Comparison of ENCODE assay signal across 1 cellular context in the genomic region with DNA sequence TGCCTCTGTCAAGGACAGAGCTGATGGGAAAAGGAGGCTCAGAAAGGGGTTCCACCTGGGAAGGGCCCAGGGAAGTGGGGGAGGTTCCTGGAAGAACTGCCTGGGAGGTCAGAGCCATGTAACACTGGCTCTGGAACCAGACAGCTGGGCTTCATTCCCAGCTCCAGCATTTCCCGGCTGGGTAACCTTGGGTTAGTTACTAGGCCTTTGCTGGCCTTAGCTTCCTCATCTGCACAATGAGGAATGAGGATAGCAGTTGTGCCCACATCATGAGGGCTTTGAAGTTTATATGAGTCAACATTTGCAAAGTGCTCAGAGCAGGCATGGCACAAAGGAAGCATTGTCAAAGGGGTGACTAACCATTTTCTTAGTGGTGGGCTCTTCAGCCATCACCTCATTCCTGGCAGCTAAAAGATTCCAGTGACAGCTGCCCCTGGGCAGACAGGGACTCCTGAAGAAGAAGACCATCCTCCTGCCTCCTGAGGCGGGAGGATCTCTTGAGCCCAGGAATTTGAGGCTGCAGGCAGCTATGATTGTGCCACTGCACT.
TF ChIP-seq lines count a peak whose summit lies in the region.

No MANE protein-coding gene starts in this region.

TF ChIP-seq in HepG2, 621 proteins besides CTCF, POLR2A, EP300 and RAD21 (continued from another document and continues in another):
- TF ChIP-seq HIC2 (CRISPR knock-in tag; IDR thresholded peaks at IDR 0.05; ENCODE audit: low read depth) (peak; percentile 96), ZNF18 (CRISPR knock-in tag; IDR thresholded peaks at IDR 0.05; ENCODE audit: insufficient replicate concordance) (no peak), GMEB2 (CRISPR knock-in tag; IDR thresholded peaks at IDR 0.05; ENCODE audit: low read depth) (no peak), ZNF841 (CRISPR knock-in tag; IDR thresholded peaks at IDR 0.05; ENCODE audit: borderline replicate concordance) (no peak), SOX13 (IDR thresholded peaks at IDR 0.05) (peak; percentile 55), SOX13 (CRISPR knock-in tag; conservative IDR thresholded peaks at IDR 0.05 in 1 of 2, IDR thresholded peaks at IDR 0.05 in 1 of 2) (peak in 1 of 2 experiments; percentile 91; a peak in 2 of 4 replicates), NKX3-1 (CRISPR knock-in tag; IDR thresholded peaks at IDR 0.05) (0 out of 2 replicates have a peak, but pooled peaks have one; percentile 9), MED1 (CRISPR knock-in tag; IDR thresholded peaks at IDR 0.05) (peak; percentile 87), ZNF333 (CRISPR knock-in tag; IDR thresholded peaks at IDR 0.05; ENCODE audit: borderline replicate concordance) (no peak), THAP11 (CRISPR knock-in tag; IDR thresholded peaks at IDR 0.05) (peak; percentile 77), NFE2L2 (IDR thresholded peaks at IDR 0.05; ENCODE audit: low read length) (peak; percentile 58; the same call in 1 of the 2 replicates), THAP9 (CRISPR knock-in tag; IDR thresholded peaks at IDR 0.05; ENCODE audit: borderline replicate concordance) (no peak), ZNF674 (CRISPR knock-in tag; IDR thresholded peaks at IDR 0.05; ENCODE audit: low read depth) (no peak), ZNF383 (CRISPR knock-in tag; IDR thresholded peaks at IDR 0.05; ENCODE audit: borderline replicate concordance) (no peak), TEAD3 (CRISPR knock-in tag; optimal IDR thresholded peaks at IDR 0.05; ENCODE audit: borderline replicate concordance) (peak; percentile 86), TBL1XR1 (IDR thresholded peaks at IDR 0.05; ENCODE audit: borderline replicate concordance, low read length, partially characterized antibody) (peak; percentile 35), ARID3A (IDR thresholded peaks at IDR 0.05; ENCODE audit: low read depth, low read length) (no peak), HDAC1 (CRISPR knock-in tag; IDR thresholded peaks at IDR 0.05) (peak; percentile 88), SMAD1 (CRISPR knock-in tag; IDR thresholded peaks at IDR 0.05; ENCODE audit: borderline replicate concordance, low read depth) (no peak), SNAPC2 (CRISPR knock-in tag; IDR thresholded peaks at IDR 0.05) (no peak), SP140L (CRISPR knock-in tag; IDR thresholded peaks at IDR 0.05; ENCODE audit: borderline replicate concordance) (no peak), ZKSCAN8 (CRISPR knock-in tag; IDR thresholded peaks at IDR 0.05; ENCODE audit: borderline replicate concordance) (peak; percentile 46; the same call in 1 of the 2 replicates), KDM2A (CRISPR knock-in tag; IDR thresholded peaks at IDR 0.05; ENCODE audit: borderline replicate concordance, low read depth) (peak; percentile 45; the same call in 1 of the 2 replicates), KLF11 (CRISPR knock-in tag; IDR thresholded peaks at IDR 0.05) (no peak), ZNF530 (CRISPR knock-in tag; IDR thresholded peaks at IDR 0.05; ENCODE audit: low read depth) (no peak), RELA (CRISPR knock-in tag; IDR thresholded peaks at IDR 0.05) (0 out of 2 replicates have a peak, but pooled peaks have one; percentile 45), TCF7 (IDR thresholded peaks at IDR 0.05; ENCODE audit: low read depth) (peak; percentile 92), MEIS2 (CRISPR knock-in tag; IDR thresholded peaks at IDR 0.05) (peak; percentile 75; the same call in 1 of the 2 replicates), NFATC3 (CRISPR knock-in tag; IDR thresholded peaks at IDR 0.05) (0 out of 2 replicates have a peak, but pooled peaks have one; percentile 40), ZNF607 (CRISPR knock-in tag; IDR thresholded peaks at IDR 0.05; ENCODE audit: borderline replicate concordance) (0 out of 2 replicates have a peak, but pooled peaks have one; percentile 21), ZNF710 (CRISPR knock-in tag; IDR thresholded peaks at IDR 0.05; ENCODE audit: borderline replicate concordance) (no peak; the same call in 1 of the 2 replicates), AHR (CRISPR knock-in tag; IDR thresholded peaks at IDR 0.05) (0 out of 2 replicates have a peak, but pooled peaks have one; percentile 49)
- TF ChIP-seq, protein P1, sequence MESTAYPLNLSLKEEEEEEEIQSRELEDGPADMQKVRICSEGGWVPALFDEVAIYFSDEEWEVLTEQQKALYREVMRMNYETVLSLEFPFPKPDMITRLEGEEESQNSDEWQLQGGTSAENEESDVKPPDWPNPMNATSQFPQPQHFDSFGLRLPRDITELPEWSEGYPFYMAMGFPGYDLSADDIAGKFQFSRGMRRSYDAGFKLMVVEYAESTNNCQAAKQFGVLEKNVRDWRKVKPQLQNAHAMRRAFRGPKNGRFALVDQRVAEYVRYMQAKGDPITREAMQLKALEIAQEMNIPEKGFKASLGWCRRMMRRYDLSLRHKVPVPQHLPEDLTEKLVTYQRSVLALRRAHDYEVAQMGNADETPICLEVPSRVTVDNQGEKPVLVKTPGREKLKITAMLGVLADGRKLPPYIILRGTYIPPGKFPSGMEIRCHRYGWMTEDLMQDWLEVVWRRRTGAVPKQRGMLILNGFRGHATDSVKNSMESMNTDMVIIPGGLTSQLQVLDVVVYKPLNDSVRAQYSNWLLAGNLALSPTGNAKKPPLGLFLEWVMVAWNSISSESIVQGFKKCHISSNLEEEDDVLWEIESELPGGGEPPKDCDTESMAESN (CRISPR knock-in tag; conservative IDR thresholded peaks at IDR 0.05) = no peak; the same call in 1 of the 2 replicates
- TF ChIP-seq, protein P2, sequence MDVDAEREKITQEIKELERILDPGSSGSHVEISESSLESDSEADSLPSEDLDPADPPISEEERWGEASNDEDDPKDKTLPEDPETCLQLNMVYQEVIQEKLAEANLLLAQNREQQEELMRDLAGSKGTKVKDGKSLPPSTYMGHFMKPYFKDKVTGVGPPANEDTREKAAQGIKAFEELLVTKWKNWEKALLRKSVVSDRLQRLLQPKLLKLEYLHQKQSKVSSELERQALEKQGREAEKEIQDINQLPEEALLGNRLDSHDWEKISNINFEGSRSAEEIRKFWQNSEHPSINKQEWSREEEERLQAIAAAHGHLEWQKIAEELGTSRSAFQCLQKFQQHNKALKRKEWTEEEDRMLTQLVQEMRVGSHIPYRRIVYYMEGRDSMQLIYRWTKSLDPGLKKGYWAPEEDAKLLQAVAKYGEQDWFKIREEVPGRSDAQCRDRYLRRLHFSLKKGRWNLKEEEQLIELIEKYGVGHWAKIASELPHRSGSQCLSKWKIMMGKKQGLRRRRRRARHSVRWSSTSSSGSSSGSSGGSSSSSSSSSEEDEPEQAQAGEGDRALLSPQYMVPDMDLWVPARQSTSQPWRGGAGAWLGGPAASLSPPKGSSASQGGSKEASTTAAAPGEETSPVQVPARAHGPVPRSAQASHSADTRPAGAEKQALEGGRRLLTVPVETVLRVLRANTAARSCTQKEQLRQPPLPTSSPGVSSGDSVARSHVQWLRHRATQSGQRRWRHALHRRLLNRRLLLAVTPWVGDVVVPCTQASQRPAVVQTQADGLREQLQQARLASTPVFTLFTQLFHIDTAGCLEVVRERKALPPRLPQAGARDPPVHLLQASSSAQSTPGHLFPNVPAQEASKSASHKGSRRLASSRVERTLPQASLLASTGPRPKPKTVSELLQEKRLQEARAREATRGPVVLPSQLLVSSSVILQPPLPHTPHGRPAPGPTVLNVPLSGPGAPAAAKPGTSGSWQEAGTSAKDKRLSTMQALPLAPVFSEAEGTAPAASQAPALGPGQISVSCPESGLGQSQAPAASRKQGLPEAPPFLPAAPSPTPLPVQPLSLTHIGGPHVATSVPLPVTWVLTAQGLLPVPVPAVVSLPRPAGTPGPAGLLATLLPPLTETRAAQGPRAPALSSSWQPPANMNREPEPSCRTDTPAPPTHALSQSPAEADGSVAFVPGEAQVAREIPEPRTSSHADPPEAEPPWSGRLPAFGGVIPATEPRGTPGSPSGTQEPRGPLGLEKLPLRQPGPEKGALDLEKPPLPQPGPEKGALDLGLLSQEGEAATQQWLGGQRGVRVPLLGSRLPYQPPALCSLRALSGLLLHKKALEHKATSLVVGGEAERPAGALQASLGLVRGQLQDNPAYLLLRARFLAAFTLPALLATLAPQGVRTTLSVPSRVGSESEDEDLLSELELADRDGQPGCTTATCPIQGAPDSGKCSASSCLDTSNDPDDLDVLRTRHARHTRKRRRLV (CRISPR knock-in tag; IDR thresholded peaks at IDR 0.05) = no peak
